Comparison of ENCODE assay signal across 1 cellular context in genomic region chr17:21295036-21295952, GRCh38.
TF ChIP-seq lines count a peak whose summit lies in the region.

No MANE protein-coding gene starts in this region.

TF ChIP-seq in GM12878, 131 proteins besides CTCF, POLR2A, EP300 and RAD21:
- TF ChIP-seq RELB (IDR thresholded peaks at IDR 0.05; ENCODE audit: low read depth) (no peak), EED (IDR thresholded peaks at IDR 0.05; ENCODE audit: low read depth) (no peak), CREM (IDR thresholded peaks at IDR 0.05; ENCODE audit: low read depth) (no peak), CEBPZ (IDR thresholded peaks at IDR 0.05; ENCODE audit: low read depth, low read length) (no peak), MAX (IDR thresholded peaks at IDR 0.05; ENCODE audit: low read depth, low read length) (no peak), GATAD2B (conservative IDR thresholded peaks at IDR 0.05; ENCODE audit: low read depth) (no peak), EGR1 (IDR thresholded peaks at IDR 0.05; ENCODE audit: borderline replicate concordance in 1 of 2, low read depth in 2 of 2, low read length in 2 of 2) (no peak), ETV6 (conservative IDR thresholded peaks at IDR 0.05 in 1 of 2, IDR thresholded peaks at IDR 0.05 in 1 of 2; ENCODE audit: borderline replicate concordance in 1 of 2, low read depth in 1 of 2) (no peak), ZNF592 (IDR thresholded peaks at IDR 0.05) (no peak), MYB (IDR thresholded peaks at IDR 0.05; ENCODE audit: borderline replicate concordance, low read depth, low read length) (no peak), BHLHE40 (IDR thresholded peaks at IDR 0.05; ENCODE audit: borderline replicate concordance in 1 of 2, low read depth in 2 of 2, low read length in 1 of 2) (no peak)
- TF ChIP-seq, protein P1, sequence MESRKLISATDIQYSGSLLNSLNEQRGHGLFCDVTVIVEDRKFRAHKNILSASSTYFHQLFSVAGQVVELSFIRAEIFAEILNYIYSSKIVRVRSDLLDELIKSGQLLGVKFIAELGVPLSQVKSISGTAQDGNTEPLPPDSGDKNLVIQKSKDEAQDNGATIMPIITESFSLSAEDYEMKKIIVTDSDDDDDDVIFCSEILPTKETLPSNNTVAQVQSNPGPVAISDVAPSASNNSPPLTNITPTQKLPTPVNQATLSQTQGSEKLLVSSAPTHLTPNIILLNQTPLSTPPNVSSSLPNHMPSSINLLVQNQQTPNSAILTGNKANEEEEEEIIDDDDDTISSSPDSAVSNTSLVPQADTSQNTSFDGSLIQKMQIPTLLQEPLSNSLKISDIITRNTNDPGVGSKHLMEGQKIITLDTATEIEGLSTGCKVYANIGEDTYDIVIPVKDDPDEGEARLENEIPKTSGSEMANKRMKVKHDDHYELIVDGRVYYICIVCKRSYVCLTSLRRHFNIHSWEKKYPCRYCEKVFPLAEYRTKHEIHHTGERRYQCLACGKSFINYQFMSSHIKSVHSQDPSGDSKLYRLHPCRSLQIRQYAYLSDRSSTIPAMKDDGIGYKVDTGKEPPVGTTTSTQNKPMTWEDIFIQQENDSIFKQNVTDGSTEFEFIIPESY (IDR thresholded peaks at IDR 0.05), result no peak
- TF ChIP-seq, protein P2, sequence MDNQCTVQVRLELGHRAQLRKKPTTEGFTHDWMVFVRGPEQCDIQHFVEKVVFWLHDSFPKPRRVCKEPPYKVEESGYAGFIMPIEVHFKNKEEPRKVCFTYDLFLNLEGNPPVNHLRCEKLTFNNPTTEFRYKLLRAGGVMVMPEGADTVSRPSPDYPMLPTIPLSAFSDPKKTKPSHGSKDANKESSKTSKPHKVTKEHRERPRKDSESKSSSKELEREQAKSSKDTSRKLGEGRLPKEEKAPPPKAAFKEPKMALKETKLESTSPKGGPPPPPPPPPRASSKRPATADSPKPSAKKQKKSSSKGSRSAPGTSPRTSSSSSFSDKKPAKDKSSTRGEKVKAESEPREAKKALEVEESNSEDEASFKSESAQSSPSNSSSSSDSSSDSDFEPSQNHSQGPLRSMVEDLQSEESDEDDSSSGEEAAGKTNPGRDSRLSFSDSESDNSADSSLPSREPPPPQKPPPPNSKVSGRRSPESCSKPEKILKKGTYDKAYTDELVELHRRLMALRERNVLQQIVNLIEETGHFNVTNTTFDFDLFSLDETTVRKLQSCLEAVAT (IDR thresholded peaks at IDR 0.05), result no peak
